Comparison of ENCODE assay signal across 21 cellular contexts in genomic region chr1:53117836-53118235, GRCh38. TPM values are rescaled to one million over a fixed set of nuclear protein-coding genes. Genes with fewer than 3 reads are reported as not detected.
DNase-seq lines count a peak whose midpoint lies in the region; ATAC-seq, FAIRE-seq and TF ChIP-seq lines count a peak whose summit lies in the region.
"Had no signal": no experiment of that assay in that cellular context is flagged by ENCODE, and none has a peak within 500 bp of the region (broad histone marks: within the 10 kb centered on the region; RNA-seq: fewer than 3 reads in every experiment).

No MANE protein-coding gene starts in this region.

- H3K27me3 ChIP-seq in HepG2 (ENCODE audit: control insufficient read depth in 1 of 2, insufficient read depth in 2 of 2, low read length in 2 of 2): peaks cover 10 to 50% of the 10 kb centered on the region in 2 experiments
- H3K27me3 ChIP-seq in right lobe of liver: no peaks in the 10 kb centered on the region
- H3K27me3 ChIP-seq in K562 (ENCODE audit: control insufficient read depth in 2 of 2, insufficient read depth in 2 of 2, low read length in 2 of 2): peaks cover 35 to 85% of the 10 kb centered on the region in 2 experiments; a peak in 4 of 5 replicates
- H3K27me3 ChIP-seq in neuronal stem cell (ENCODE audit: control insufficient read depth in 3 of 3, insufficient read depth in 3 of 3, low read depth in 1 of 3, low read length in 3 of 3): peaks cover 0 to 48% (median 13%) of the 10 kb centered on the region in 3 experiments

- peaks cover 13% of the 10 kb centered on the region for H3K27me3 Mint-ChIP-seq in activated T-cell treated with anti-CD3 and anti-CD28 coated beads, Interleukin-2, amount 50 U/mL, for 4 hours (ENCODE audit: low read depth)

- H3K9me3 Mint-ChIP-seq in activated T-cell treated with anti-CD3 and anti-CD28 coated beads, Interleukin-2, amount 50 U/mL, for 4 hours: no peaks in the 10 kb centered on the region
- H3K9me3 Mint-ChIP-seq: CD4-positive, alpha-beta memory T cell had no signal

- POLR2A ChIA-PET in HepG2 (lab: Yijun Ruan, JAX) (no interaction called here), K562 (lab: Yijun Ruan, JAX) (interaction anchor here (0.7 to 1.3 kb wide), 3 partner anchors 14 to 71 kb away, joined by 3 to 4 read pairs (median 3); no protein-coding TSS in a partner anchor)

- no peaks in the 10 kb centered on the region for H3K36me3 ChIP-seq in HepG2 (replicated peaks in 1 of 2; ENCODE audit: control insufficient read depth in 1 of 2, insufficient read depth in 2 of 2, low read length in 2 of 2)
- H3K36me3 ChIP-seq in right lobe of liver: no peaks in the 10 kb centered on the region
- H3K36me3 ChIP-seq in K562 (ENCODE audit: control insufficient read depth, insufficient read depth, low read length): no peaks in the 10 kb centered on the region
- no peaks in the 10 kb centered on the region for H3K36me3 ChIP-seq in neuronal stem cell (replicated peaks in 1 of 2; ENCODE audit: control insufficient read depth in 2 of 2, insufficient read depth in 2 of 2, low read length in 2 of 2)

- peak overlapping the region; percentile 68 for H2AK5ac ChIP-seq in neuronal stem cell (ENCODE audit: low read depth, low read length)

- H3K27ac ChIP-seq in HepG2 (ENCODE audit: extremely low read length, insufficient read depth, low read length): no peak overlapping the region
- H3K27ac ChIP-seq in right lobe of liver: no peak overlapping the region
- no peak overlapping the region for H3K27ac ChIP-seq in K562 (ENCODE audit: extremely low read depth, low read depth, low read length)
- no peak overlapping the region for H3K27ac ChIP-seq in neuronal stem cell (replicated peaks; ENCODE audit: low read length)
- H3K27ac ChIP-seq: GM23248 had no signal

- H4K20me1 ChIP-seq in HepG2 (ENCODE audit: insufficient read depth, low read length) (no peaks in the 10 kb centered on the region), K562 (replicated peaks; ENCODE audit: control insufficient read depth, insufficient read depth, low read length) (peaks cover 10% of the 10 kb centered on the region)

- no peak overlapping the region for H2AFZ ChIP-seq in HepG2 (ENCODE audit: low read length)
- no peak overlapping the region for H2AFZ ChIP-seq in K562 (ENCODE audit: low read depth, low read length)
- no peak overlapping the region for H2AFZ ChIP-seq in neuronal stem cell (ENCODE audit: low read length)
- H2AFZ ChIP-seq: GM23248 had no signal

- H3K9me3 ChIP-seq in HepG2 (ENCODE audit: low read length): no peaks in the 10 kb centered on the region
- H3K9me3 ChIP-seq in right lobe of liver: no peaks in the 10 kb centered on the region
- no peaks in the 10 kb centered on the region for H3K9me3 ChIP-seq in K562 (replicated peaks; ENCODE audit: control insufficient read depth, insufficient read depth, low read depth, low read length)
- H3K9me3 ChIP-seq in neuronal stem cell (replicated peaks in 1 of 2; ENCODE audit: control insufficient read depth in 2 of 2, insufficient read depth in 1 of 2, low read depth in 1 of 2, low read length in 2 of 2): no peaks in the 10 kb centered on the region

- peak overlapping the region; percentile 80 for H2BK15ac ChIP-seq in neuronal stem cell (ENCODE audit: low read length)

- no peak overlapping the region for H4K91ac ChIP-seq in neuronal stem cell (ENCODE audit: low read depth, low read length, poor library complexity)

- TF ChIP-seq POLR2A in HepG2 (IDR thresholded peaks at IDR 0.05; ENCODE audit: insufficient read depth in 1 of 2, low read depth in 2 of 2, low read length in 2 of 2) (no peak), right lobe of liver (IDR thresholded peaks at IDR 0.05) (no peak), K562 (conservative IDR thresholded peaks at IDR 0.05) (no peak)

- H3K4me2 ChIP-seq in HepG2 (ENCODE audit: low read depth, low read length) (no peak overlapping the region), K562 (ENCODE audit: insufficient read depth, low read length) (no peak overlapping the region), neuronal stem cell (ENCODE audit: insufficient read depth, low read length, poor library complexity, severe bottlenecking) (no peak overlapping the region)

- H3K4me3 ChIP-seq in HepG2 (replicated peaks in 1 of 3; ENCODE audit: insufficient read depth in 1 of 3, low read depth in 2 of 3, low read length in 3 of 3) (no peak overlapping the region), right lobe of liver (no peak overlapping the region), K562 (no peak overlapping the region), neuronal stem cell (ENCODE audit: low read length in 2 of 2) (no peak overlapping the region)
- H3K4me3 ChIP-seq: GM23248 had no signal

- no peak overlapping the region for H3K4me3 Mint-ChIP-seq in activated T-cell treated with anti-CD3 and anti-CD28 coated beads, Interleukin-2, amount 50 U/mL, for 4 hours
- H3K4me3 Mint-ChIP-seq: CD4-positive, alpha-beta memory T cell; H9 had no signal

- H3K14ac ChIP-seq in neuronal stem cell (ENCODE audit: low read length): no peak overlapping the region

- BruUV-seq in HepG2 (replicated peaks; lab: Mats Ljungman, UMichigan): no TSS peak
- BruUV-seq in K562 (replicated peaks; lab: Mats Ljungman, UMichigan): no TSS peak

- no peak overlapping the region for H4K8ac ChIP-seq in neuronal stem cell (ENCODE audit: low read depth, low read length)

- no peaks in the 10 kb centered on the region for H3K79me2 ChIP-seq in HepG2 (ENCODE audit: insufficient read depth, low read length)
- H3K79me2 ChIP-seq in K562 (ENCODE audit: control insufficient read depth, insufficient read depth, low read length): no peaks in the 10 kb centered on the region

- H3K4me1 Mint-ChIP-seq in activated T-cell treated with anti-CD3 and anti-CD28 coated beads, Interleukin-2, amount 50 U/mL, for 4 hours (ENCODE audit: low read depth): no peaks in the 10 kb centered on the region
- H3K4me1 Mint-ChIP-seq: CD4-positive, alpha-beta memory T cell had no signal

- TF ChIP-seq RAD21 in HepG2 (CRISPR knock-in tag; IDR thresholded peaks at IDR 0.05) (no peak), K562 (CRISPR knock-in tag; conservative IDR thresholded peaks at IDR 0.05 in 1 of 2, IDR thresholded peaks at IDR 0.05 in 1 of 2) (no peak)

- CTCF ChIA-PET in HepG2 (lab: Yijun Ruan, JAX; ENCODE audit: low intra/inter-chr PET ratio, low total read pairs): no interaction called here
- CTCF ChIA-PET in K562 (lab: Yijun Ruan, JAX; ENCODE audit: low intra/inter-chr PET ratio): interaction anchor here (0.7 kb wide), 1 partner anchor 379 kb away, joined by 3 read pairs; no protein-coding TSS in a partner anchor

- H3K9ac ChIP-seq in HepG2 (ENCODE audit: insufficient read depth, low read depth, low read length) (no peak overlapping the region), K562 (ENCODE audit: insufficient read depth in 1 of 2, low read depth in 2 of 2, low read length in 2 of 2) (0 out of 4 replicates have a peak overlapping the region, but pooled peaks of 1 of the 2 experiments have one; percentile 30), neuronal stem cell (ENCODE audit: low read depth, low read length, poor library complexity) (no peak overlapping the region)
- H3K9ac ChIP-seq: GM23248 had no signal

- H3K9me1 ChIP-seq in K562 (ENCODE audit: control insufficient read depth, insufficient read depth, low read length): no peaks in the 10 kb centered on the region

- TF ChIP-seq EP300 in HepG2 (IDR thresholded peaks at IDR 0.05; ENCODE audit: low read depth in 2 of 2, low read length in 2 of 2) (no peak), HepG2 (CRISPR knock-in tag; IDR thresholded peaks at IDR 0.05; ENCODE audit: borderline replicate concordance) (no peak), K562 (IDR thresholded peaks at IDR 0.05; ENCODE audit: low read length) (no peak)

- intact Hi-C loops in HepG2 (cut with micrococcal nuclease; ENCODE audit: unreplicated experiment) (no loop called here), right lobe of liver (cut with DNase I) (no loop called here), K562 (cut with micrococcal nuclease) (no loop called here)

- in situ Hi-C loops in HepG2 (cut with HindIII; ENCODE audit: extremely low pct_ligation_motif_present, low pct_unique_long_range_greater_than_20kb): no loop called here
- in situ Hi-C loops in K562 (cut with MboI): no loop called here

- no peak overlapping the region for H2BK120ac ChIP-seq in neuronal stem cell (ENCODE audit: low read depth, low read length)

- no peak overlapping the region for H3K4ac ChIP-seq in neuronal stem cell (ENCODE audit: low read length)

- no peaks in the 10 kb centered on the region for H3K36me3 Mint-ChIP-seq in activated T-cell treated with anti-CD3 and anti-CD28 coated beads, Interleukin-2, amount 50 U/mL, for 4 hours (ENCODE audit: insufficient read depth)
- H3K36me3 Mint-ChIP-seq: CD4-positive, alpha-beta memory T cell had no signal

- peaks cover 87% of the 10 kb centered on the region for H3K4me1 ChIP-seq in HepG2 (ENCODE audit: insufficient read depth, low read length)
- H3K4me1 ChIP-seq in right lobe of liver: peaks cover 0 to 6% (median 0%) of the 10 kb centered on the region in 4 donors
- H3K4me1 ChIP-seq in K562 (replicated peaks in 1 of 2; ENCODE audit: control insufficient read depth in 2 of 2, insufficient read depth in 2 of 2, low read length in 2 of 2): peaks cover 0 to 32% of the 10 kb centered on the region in 2 experiments; a peak in 2 of 5 replicates
- peaks cover 13 to 32% of the 10 kb centered on the region in 2 donors for H3K4me1 ChIP-seq in neuronal stem cell (ENCODE audit: control insufficient read depth in 2 of 2, insufficient read depth in 1 of 2, low read depth in 1 of 2, low read length in 2 of 2)

- ATAC-seq in HepG2 (no peak), right lobe of liver (no peak), K562 (no peak)
- ATAC-seq in activated T-cell treated with anti-CD3 and anti-CD28 coated beads, Interleukin-2, amount 50 U/mL, for 4 hours: no peak
- ATAC-seq: HCT116 had no signal

- peak overlapping the region; percentile 45 for H3K18ac ChIP-seq in neuronal stem cell (ENCODE audit: low read length)

- H2BK5ac ChIP-seq in neuronal stem cell (ENCODE audit: low read length): no peak overlapping the region

- WGBS in HepG2 (ENCODE audit: low lambda C conversion rate): 72% methylated on average over 8 of the region's 9 CpGs
- WGBS in right lobe of liver (ENCODE audit: insufficient coverage, low coverage, low lambda C conversion rate, missing lambda C conversion rate): 67% methylated on average over 1 of the region's 9 CpGs
- WGBS in K562 (ENCODE audit: insufficient coverage, low coverage, missing lambda C conversion rate): 1% methylated on average over 9 of the region's 9 CpGs
- WGBS in neuronal stem cell (ENCODE audit: extremely low coverage in 2 of 2, insufficient read length in 2 of 2, insufficient replicate concordance in 1 of 2), 2 donors: no CpG with 5 or more reads among the region's 9 CpGs

- no peak overlapping the region for H2BK12ac ChIP-seq in neuronal stem cell (ENCODE audit: low read length)

- TF ChIP-seq CTCF in HepG2 (CRISPR knock-in tag; IDR thresholded peaks at IDR 0.05) (no peak), right lobe of liver (IDR thresholded peaks at IDR 0.05) (no peak), K562 (IDR thresholded peaks at IDR 0.05 in 2 of 3, conservative IDR thresholded peaks at IDR 0.05 in 1 of 3; ENCODE audit: insufficient read depth in 2 of 3, low read depth in 1 of 3, low read length in 3 of 3) (no peak), GM10266 (IDR thresholded peaks at IDR 0.05; ENCODE audit: control insufficient read depth, insufficient read depth, low read depth, missing control alignments) (no peak)

- peaks cover 3% of the 10 kb centered on the region for H3K79me1 ChIP-seq in neuronal stem cell (ENCODE audit: low read depth, low read length)

- no peak for DNase-seq in HepG2 (ENCODE audit: low spot score)
- DNase-seq in right lobe of liver: no peak
- no peak for DNase-seq in K562 (ENCODE audit: extremely low read depth in 1 of 4, low spot score in 3 of 4)
- no peak for DNase-seq in neuronal stem cell (ENCODE audit: low spot score)
- no peak for DNase-seq in activated T-cell treated with anti-CD3 and anti-CD28 coated beads, Interleukin-2, amount 50 U/mL, for 4 hours
- no peak for DNase-seq in GM10266 (ENCODE audit: extremely low spot score)
- DNase-seq: C1 segment of cervical spinal cord; Calu3; CD4-positive, alpha-beta memory T cell; COR-L47; DMS53; DMS79 treated with DMSO at 0.1 percent for 48 hours; GF-D8; GM23248; H9 had no signal

- FAIRE-seq in HepG2 (lab: Jason Lieb, UNC) (no peak), K562 (lab: Jason Lieb, UNC) (no peak)
- FAIRE-seq: GM12892 had no signal

- peak overlapping the region; percentile 70 for H3K23ac ChIP-seq in neuronal stem cell (ENCODE audit: low read depth, low read length, poor library complexity)

RNA-seq across cellular contexts. Expression of gene SLC1A7, which starts 24.6 kb away (rescaled TPM):
- 0.04 TPM in 1 of 2 replicates, not detected in the other for total RNA-seq in HepG2 (2016; rRNA removed; fragmentation: Illumina TruSeq; extraction: Trizol)
- total RNA-seq in HepG2 (2016; cell fraction: cytosol; rRNA removed; fragmentation: Illumina TruSeq; extraction: Trizol; ENCODE audit: low read depth): 0.10 TPM in 1 of 2 replicates, not detected in the other
- total RNA-seq in HepG2 (2016; cell fraction: insoluble cytoplasmic fraction; rRNA removed; fragmentation: Illumina TruSeq; extraction: Trizol): 0.10 TPM in 1 of 2 replicates, not detected in the other
- total RNA-seq in HepG2 (2016; cell fraction: membrane; rRNA removed; fragmentation: Illumina TruSeq; extraction: Trizol): not detected in 2 replicates
- total RNA-seq in HepG2 (2016; cell fraction: nucleus; rRNA removed; fragmentation: Illumina TruSeq; extraction: Trizol): not detected in 2 replicates
- polyA plus RNA-seq in HepG2 (2011; rRNA removed): 2.0 and 4.8 TPM in 2 replicates
- 1.7 and 1.9 TPM in 2 replicates for polyA plus RNA-seq in HepG2 (2011; cell fraction: cytosol; rRNA removed)
- 10.0 and 14.8 TPM in 2 replicates for polyA plus RNA-seq in HepG2 (2011; cell fraction: nucleus; rRNA removed)
- 8.9 and 11.0 TPM in 2 replicates for polyA plus RNA-seq in HepG2 (2012)
- polyA plus RNA-seq in HepG2 (2016; cell fraction: cytosol; fragmentation: Illumina TruSeq; extraction: Trizol; ENCODE audit: low read depth): not detected in 2 replicates
- polyA plus RNA-seq in HepG2 (2016; cell fraction: insoluble cytoplasmic fraction; fragmentation: Illumina TruSeq; extraction: Trizol; ENCODE audit: low read depth): not detected in 2 replicates
- 0.07 TPM in 1 of 2 replicates, not detected in the other for polyA plus RNA-seq in HepG2 (2016; cell fraction: membrane; fragmentation: Illumina TruSeq; extraction: Trizol; ENCODE audit: low read depth)
- not detected in 2 replicates for polyA plus RNA-seq in HepG2 (2016; cell fraction: nucleus; fragmentation: Illumina TruSeq; extraction: Trizol; ENCODE audit: insufficient read depth, low read depth)
- polyA minus RNA-seq in HepG2 (2011; rRNA and poly(A)+ RNA removed; ENCODE audit: low replicate concordance): 2.1 TPM in 1 of 2 replicates, not detected in the other
- polyA minus RNA-seq in HepG2 (2011; cell fraction: cytosol; rRNA and poly(A)+ RNA removed): 0.70 and 0.99 TPM in 2 replicates
- polyA minus RNA-seq in HepG2 (2011; cell fraction: nucleus; rRNA and poly(A)+ RNA removed): 0.77 and 2.1 TPM in 2 replicates
- total RNA-seq in right lobe of liver: 1 to 10 TPM in 1 of 6 experiments, under 1 TPM in 5; 0.31 to 1.3 (median 0.61) TPM
- total RNA-seq in K562 (2011; cell fraction: chromatin; rRNA removed; ENCODE audit: low replicate concordance): not detected in 2 replicates
- total RNA-seq in K562 (2011; cell fraction: nucleolus; rRNA removed): not detected in 2 replicates
- not detected in 2 replicates for total RNA-seq in K562 (2011; cell fraction: nucleoplasm; rRNA removed)
- 0.16 TPM in 1 of 2 replicates, not detected in the other for total RNA-seq in K562 (2014; rRNA removed)
- not detected in 2 replicates for total RNA-seq in K562 (2014; rRNA removed; fragmentation: Illumina TruSeq; extraction: Trizol)
- not detected in 2 replicates for total RNA-seq in K562 (2015; rRNA removed; fragmentation: Illumina TruSeq; extraction: Trizol)
- total RNA-seq in K562 (2021): not detected in 2 replicates
- 0.07 and 0.08 TPM in 2 replicates for polyA plus RNA-seq in K562 (2011; rRNA removed)
- 0.01 and 0.22 TPM in 2 replicates for polyA plus RNA-seq in K562 (2011; cell fraction: cytosol; rRNA removed)
- polyA plus RNA-seq in K562 (2011; cell fraction: nucleus; rRNA removed): 0.13 and 0.40 TPM in 2 replicates
- polyA plus RNA-seq in K562 (2012): 0.09 and 0.14 TPM in 2 replicates
- polyA plus RNA-seq in K562 (2014; fragmentation: Illumina TruSeq; extraction: Trizol): 0.06 TPM in 1 of 2 replicates, not detected in the other
- not detected for polyA plus RNA-seq in K562 (2014; fragmentation: Nextera tagmentation; extraction: Ambion mirVana)
- not detected in 2 replicates for polyA plus RNA-seq in K562 (2014; rRNA removed)
- polyA minus RNA-seq in K562 (2011; rRNA and poly(A)+ RNA removed): not detected in 2 replicates
- polyA minus RNA-seq in K562 (2011; cell fraction: cytosol; rRNA and poly(A)+ RNA removed): not detected in 2 replicates
- 0.11 and 0.13 TPM in 2 replicates for polyA minus RNA-seq in K562 (2011; cell fraction: nucleus; rRNA and poly(A)+ RNA removed)
- polyA plus RNA-seq in neuronal stem cell (2013, experiment 1 of 2): not detected
- polyA plus RNA-seq in neuronal stem cell (2013, experiment 2 of 2): not detected
- not detected for total RNA-seq in activated T-cell treated with anti-CD3 and anti-CD28 coated beads, Interleukin-2, amount 50 U/mL, for 4 hours
- total RNA-seq: A172; A673; Calu3; CD4-positive, alpha-beta memory T cell; Daoy; GM23248; H9 had no signal
- polyA plus RNA-seq: CD4-positive, alpha-beta memory T cell had no signal

RNA-seq across cellular contexts. Expression of gene PODN, which starts 55.8 kb away (rescaled TPM):
- total RNA-seq in HepG2 (2016; rRNA removed; fragmentation: Illumina TruSeq; extraction: Trizol) (not detected in 2 replicates), right lobe of liver (1 to 10 TPM; 2.8 to 9.8 (median 5.1) TPM), K562 (2014; rRNA removed) (not detected in 2 replicates), K562 (2014; rRNA removed; fragmentation: Illumina TruSeq; extraction: Trizol) (not detected in 2 replicates), K562 (2015; rRNA removed; fragmentation: Illumina TruSeq; extraction: Trizol) (not detected in 2 replicates), K562 (2021) (0.09 TPM in 1 of 2 replicates, not detected in the other)
- not detected in 2 replicates for total RNA-seq in HepG2 (2016; cell fraction: cytosol; rRNA removed; fragmentation: Illumina TruSeq; extraction: Trizol; ENCODE audit: low read depth)
- total RNA-seq in HepG2 (2016; cell fraction: insoluble cytoplasmic fraction; rRNA removed; fragmentation: Illumina TruSeq; extraction: Trizol): not detected in 2 replicates
- total RNA-seq in HepG2 (2016; cell fraction: membrane; rRNA removed; fragmentation: Illumina TruSeq; extraction: Trizol): not detected in 2 replicates
- total RNA-seq in HepG2 (2016; cell fraction: nucleus; rRNA removed; fragmentation: Illumina TruSeq; extraction: Trizol): not detected in 2 replicates
- polyA plus RNA-seq in HepG2 (2011; rRNA removed) (0.10 and 0.13 TPM in 2 replicates), K562 (2011; rRNA removed) (not detected in 2 replicates), K562 (2014; fragmentation: Illumina TruSeq; extraction: Trizol) (not detected in 2 replicates), K562 (2014; fragmentation: Nextera tagmentation; extraction: Ambion mirVana) (not detected), K562 (2014; rRNA removed) (not detected in 2 replicates)
- polyA plus RNA-seq in HepG2 (2011; cell fraction: cytosol; rRNA removed): 0.03 TPM in 1 of 2 replicates, not detected in the other
- polyA plus RNA-seq in HepG2 (2011; cell fraction: nucleus; rRNA removed): 0.29 and 0.56 TPM in 2 replicates
- polyA plus RNA-seq in HepG2 (2012): 0.38 and 0.40 TPM in 2 replicates
- not detected in 2 replicates for polyA plus RNA-seq in HepG2 (2016; cell fraction: cytosol; fragmentation: Illumina TruSeq; extraction: Trizol; ENCODE audit: low read depth)
- not detected in 2 replicates for polyA plus RNA-seq in HepG2 (2016; cell fraction: insoluble cytoplasmic fraction; fragmentation: Illumina TruSeq; extraction: Trizol; ENCODE audit: low read depth)
- not detected in 2 replicates for polyA plus RNA-seq in HepG2 (2016; cell fraction: membrane; fragmentation: Illumina TruSeq; extraction: Trizol; ENCODE audit: low read depth)
- polyA plus RNA-seq in HepG2 (2016; cell fraction: nucleus; fragmentation: Illumina TruSeq; extraction: Trizol; ENCODE audit: insufficient read depth, low read depth): not detected in 2 replicates
- polyA minus RNA-seq in HepG2 (2011; rRNA and poly(A)+ RNA removed; ENCODE audit: low replicate concordance): 0.10 TPM in 1 of 2 replicates, not detected in the other
- polyA minus RNA-seq in HepG2 (2011; cell fraction: cytosol; rRNA and poly(A)+ RNA removed): not detected in 2 replicates
- 0.25 TPM in 1 of 2 replicates, not detected in the other for polyA minus RNA-seq in HepG2 (2011; cell fraction: nucleus; rRNA and poly(A)+ RNA removed)
- total RNA-seq in K562 (2011; cell fraction: chromatin; rRNA removed; ENCODE audit: low replicate concordance): not detected in 2 replicates
- not detected in 2 replicates for total RNA-seq in K562 (2011; cell fraction: nucleolus; rRNA removed)
- not detected in 2 replicates for total RNA-seq in K562 (2011; cell fraction: nucleoplasm; rRNA removed)
- polyA plus RNA-seq in K562 (2011; cell fraction: cytosol; rRNA removed): not detected in 2 replicates
- not detected in 2 replicates for polyA plus RNA-seq in K562 (2011; cell fraction: nucleus; rRNA removed)
- polyA plus RNA-seq in K562 (2012): not detected in 2 replicates
- not detected in 2 replicates for polyA minus RNA-seq in K562 (2011; rRNA and poly(A)+ RNA removed)
- polyA minus RNA-seq in K562 (2011; cell fraction: cytosol; rRNA and poly(A)+ RNA removed): not detected in 2 replicates
- not detected in 2 replicates for polyA minus RNA-seq in K562 (2011; cell fraction: nucleus; rRNA and poly(A)+ RNA removed)
- polyA plus RNA-seq in neuronal stem cell (2013, experiment 1 of 2): 0.20 TPM
- 0.19 TPM for polyA plus RNA-seq in neuronal stem cell (2013, experiment 2 of 2)
- total RNA-seq in activated T-cell treated with anti-CD3 and anti-CD28 coated beads, Interleukin-2, amount 50 U/mL, for 4 hours: under 1 TPM in 2 of 3 donors, not detected in 1; 0.11 to 0.23 TPM
- total RNA-seq: A172; A673; Calu3; CD4-positive, alpha-beta memory T cell; Daoy; G401 had no signal
- polyA plus RNA-seq: CD4-positive, alpha-beta memory T cell had no signal

Comparison
In these comparisons a context has a peak if more than half of its experiments do, and no peak if none do; other contexts are left out.
1. Of the 241 proteins assayed by ChIP-seq in both HepG2 and K562: peak only in HepG2: HNRNPL; only in K562: ESRRA; in both: none; in neither: 239.